ENCODE assay signal across 9 cellular contexts in the genomic region with DNA sequence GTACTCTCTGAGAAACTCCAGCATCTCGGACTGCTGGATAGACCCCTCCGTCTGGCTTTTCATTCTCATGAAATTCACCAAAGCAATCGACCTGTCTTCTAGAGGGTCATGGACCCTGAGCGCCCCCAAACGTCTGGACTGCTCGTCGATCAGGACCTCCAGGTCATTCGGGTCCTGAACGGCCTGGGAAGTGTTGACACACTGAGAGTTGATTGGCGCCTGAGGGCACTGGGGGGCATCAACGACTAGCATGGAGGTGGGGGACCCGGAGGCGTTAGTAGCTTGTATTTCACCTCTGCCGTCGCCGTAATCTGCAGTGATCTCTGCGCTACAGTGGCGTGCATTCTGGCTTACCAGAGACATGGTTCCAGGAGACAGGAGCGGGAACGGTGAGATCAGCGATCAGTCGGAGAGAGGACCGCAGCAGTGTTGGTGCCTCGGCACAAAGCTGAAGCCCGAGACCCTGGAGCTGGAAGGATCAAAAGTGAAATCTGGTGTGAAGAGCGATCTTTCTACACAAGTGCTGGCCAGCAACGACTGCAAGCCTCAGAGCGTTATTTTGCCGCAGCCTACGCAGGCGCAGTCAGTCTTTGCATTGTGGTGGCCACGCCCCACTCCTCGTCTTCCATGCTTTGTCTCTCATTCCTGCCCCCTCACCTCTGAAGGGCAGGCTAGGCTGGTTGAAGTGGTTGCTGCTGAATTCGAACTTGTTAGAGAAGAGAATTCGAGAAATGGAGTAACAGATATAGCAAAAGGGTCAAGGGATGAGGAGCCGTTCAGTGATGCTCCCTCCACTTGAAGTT. TPM values are rescaled to one million over a fixed set of nuclear protein-coding genes. Genes with fewer than 3 reads are reported as not detected.
A peak's percentile ranks its signal among the peaks of the same experiment; 100 is the strongest.
DNase-seq lines count a peak whose midpoint lies in the region; ATAC-seq and TF ChIP-seq lines count a peak whose summit lies in the region.
"Had no signal": no experiment of that assay in that cellular context is flagged by ENCODE, and none has a peak within 500 bp of the region (broad histone marks: within the 10 kb centered on the region; RNA-seq: fewer than 3 reads in every experiment).

A gene with protein sequence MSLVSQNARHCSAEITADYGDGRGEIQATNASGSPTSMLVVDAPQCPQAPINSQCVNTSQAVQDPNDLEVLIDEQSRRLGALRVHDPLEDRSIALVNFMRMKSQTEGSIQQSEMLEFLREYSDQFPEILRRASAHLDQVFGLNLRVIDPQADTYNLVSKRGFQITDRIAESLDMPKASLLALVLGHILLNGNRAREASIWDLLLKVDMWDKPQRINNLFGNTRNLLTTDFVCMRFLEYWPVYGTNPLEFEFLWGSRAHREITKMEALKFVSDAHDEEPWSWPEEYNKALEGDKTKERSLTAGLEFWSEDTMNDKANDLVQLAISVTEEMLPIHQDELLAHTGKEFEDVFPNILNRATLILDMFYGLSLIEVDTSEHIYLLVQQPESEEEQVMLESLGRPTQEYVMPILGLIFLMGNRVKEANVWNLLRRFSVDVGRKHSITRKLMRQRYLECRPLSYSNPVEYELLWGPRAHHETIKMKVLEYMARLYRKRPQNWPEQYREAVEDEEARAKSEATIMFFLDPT (minus strand): TSS at position 566 of the 803 bp plus-strand sequence. CDS start 203 bp downstream, at position 363.

- peak within 1 kb of the TSS; percentile 32 for H3K4me3 ChIP-seq in CD4-positive, CD25-positive, alpha-beta regulatory T cell (ENCODE audit: low read depth, low read length)
- H3K4me3 ChIP-seq in parathyroid adenoma (ENCODE audit: low read depth, low read length): no peak within 1 kb of the TSS

- no peak for ATAC-seq in CD4-positive, CD25-positive, alpha-beta regulatory T cell (ENCODE audit: low read depth in 2 of 2)
- ATAC-seq in GM21723 (IDR thresholded peaks at IDR 0.05; ENCODE audit: unreplicated experiment): no peak
- ATAC-seq in GM21367 (IDR thresholded peaks at IDR 0.05; ENCODE audit: unreplicated experiment): no peak

- no peaks in the 10 kb centered on the region for H3K79me2 ChIP-seq in parathyroid adenoma

- H3K4me2 ChIP-seq in parathyroid adenoma (ENCODE audit: low read length): no peak within 1 kb of the TSS

- H3K36me3 ChIP-seq in CD4-positive, CD25-positive, alpha-beta regulatory T cell (ENCODE audit: control insufficient read depth, insufficient read depth, low read length): no peaks in the 10 kb centered on the region
- H3K36me3 ChIP-seq in parathyroid adenoma (ENCODE audit: control insufficient read depth, insufficient read depth, low read length): no peaks in the 10 kb centered on the region

- H3K9me3 Mint-ChIP-seq in CD4-positive, CD25-positive, alpha-beta regulatory T cell: peaks cover 0 to 1% (median 0%) of the 10 kb centered on the region in 7 donors
- H3K9me3 Mint-ChIP-seq in T-helper 1 cell treated with Interleukin-12 subunit alpha and Interleukin-12 subunit beta and Interleukin-4 antibody, amounts not matched to agents 30 μg/mL and 1 μg/mL, for 36 hours: no peaks in the 10 kb centered on the region
- no peaks in the 10 kb centered on the region for H3K9me3 Mint-ChIP-seq in dendritic cell treated with granulocyte-macrophage colony-stimulating factor and Interleukin-4, amounts not matched to agents 40 ng/mL and 50 ng/mL, for 4 days

- H3K9me3 ChIP-seq in CD4-positive, CD25-positive, alpha-beta regulatory T cell (ENCODE audit: control insufficient read depth in 2 of 2, low read length in 2 of 2): no peaks in the 10 kb centered on the region
- no peaks in the 10 kb centered on the region for H3K9me3 ChIP-seq in parathyroid adenoma (ENCODE audit: control insufficient read depth, low read length)

- H2AFZ ChIP-seq in parathyroid adenoma: peak within 1 kb of the TSS; percentile 73

- H3K27ac ChIP-seq in CD4-positive, CD25-positive, alpha-beta regulatory T cell (ENCODE audit: insufficient read depth, low read length, poor library complexity, severe bottlenecking): no peak within 1 kb of the TSS
- peak within 1 kb of the TSS; percentile 7 for H3K27ac ChIP-seq in parathyroid adenoma

- TF ChIP-seq CTCF in parathyroid adenoma (IDR thresholded peaks at IDR 0.05): no peak
- no peak for TF ChIP-seq CTCF in GM20000 (IDR thresholded peaks at IDR 0.05; ENCODE audit: extremely low read depth, missing control alignments)

- H3K27me3 ChIP-seq in CD4-positive, CD25-positive, alpha-beta regulatory T cell (ENCODE audit: control insufficient read depth, insufficient read depth, low read length): no peaks in the 10 kb centered on the region
- H3K27me3 ChIP-seq in parathyroid adenoma (ENCODE audit: control insufficient read depth, insufficient read depth, low read length): no peaks in the 10 kb centered on the region

- H3K4me1 Mint-ChIP-seq in CD4-positive, CD25-positive, alpha-beta regulatory T cell: peaks cover 0 to 3% (median under 1%) of the 10 kb centered on the region in 4 donors
- H3K4me1 Mint-ChIP-seq in T-helper 1 cell treated with Interleukin-12 subunit alpha and Interleukin-12 subunit beta and Interleukin-4 antibody, amounts not matched to agents 30 μg/mL and 1 μg/mL, for 36 hours (ENCODE audit: low read depth): peaks cover 4% of the 10 kb centered on the region
- peaks cover 6% of the 10 kb centered on the region for H3K4me1 Mint-ChIP-seq in dendritic cell treated with granulocyte-macrophage colony-stimulating factor and Interleukin-4, amounts not matched to agents 40 ng/mL and 50 ng/mL, for 4 days (ENCODE audit: low read depth)

- no peak within 1 kb of the TSS for H3K9ac ChIP-seq in parathyroid adenoma

- H3K4me1 ChIP-seq in CD4-positive, CD25-positive, alpha-beta regulatory T cell (ENCODE audit: control insufficient read depth, insufficient read depth, low read length, poor library complexity, severe bottlenecking): no peaks in the 10 kb centered on the region
- H3K4me1 ChIP-seq in parathyroid adenoma: no peaks in the 10 kb centered on the region

- peak within 1 kb of the TSS in 2 of 3 donors; percentile 10 to 86 for H3K27ac Mint-ChIP-seq in CD4-positive, CD25-positive, alpha-beta regulatory T cell
- no peak within 1 kb of the TSS for H3K27ac Mint-ChIP-seq in T-helper 1 cell treated with Interleukin-12 subunit alpha and Interleukin-12 subunit beta and Interleukin-4 antibody, amounts not matched to agents 30 μg/mL and 1 μg/mL, for 36 hours
- H3K27ac Mint-ChIP-seq in dendritic cell treated with granulocyte-macrophage colony-stimulating factor and Interleukin-4, amounts not matched to agents 40 ng/mL and 50 ng/mL, for 4 days: no peak within 1 kb of the TSS

- H3K36me3 Mint-ChIP-seq in CD4-positive, CD25-positive, alpha-beta regulatory T cell: no peaks in the 10 kb centered on the region
- H3K36me3 Mint-ChIP-seq in T-helper 1 cell treated with Interleukin-12 subunit alpha and Interleukin-12 subunit beta and Interleukin-4 antibody, amounts not matched to agents 30 μg/mL and 1 μg/mL, for 36 hours (ENCODE audit: low read depth): no peaks in the 10 kb centered on the region
- no peaks in the 10 kb centered on the region for H3K36me3 Mint-ChIP-seq in dendritic cell treated with granulocyte-macrophage colony-stimulating factor and Interleukin-4, amounts not matched to agents 40 ng/mL and 50 ng/mL, for 4 days (ENCODE audit: low read depth)

- peak within 1 kb of the TSS in 2 of 4 donors; percentile 66 to 72 for H3K4me3 Mint-ChIP-seq in CD4-positive, CD25-positive, alpha-beta regulatory T cell
- peak within 1 kb of the TSS; percentile 70 for H3K4me3 Mint-ChIP-seq in T-helper 1 cell treated with Interleukin-12 subunit alpha and Interleukin-12 subunit beta and Interleukin-4 antibody, amounts not matched to agents 30 μg/mL and 1 μg/mL, for 36 hours
- peak within 1 kb of the TSS; percentile 52 for H3K4me3 Mint-ChIP-seq in dendritic cell treated with granulocyte-macrophage colony-stimulating factor and Interleukin-4, amounts not matched to agents 40 ng/mL and 50 ng/mL, for 4 days

- intact Hi-C loops in dendritic cell treated with granulocyte-macrophage colony-stimulating factor and Interleukin-4, amounts not matched to agents 40 ng/mL and 50 ng/mL, for 4 days (cut with micrococcal nuclease): no loop called here

- DNase-seq in CD4-positive, CD25-positive, alpha-beta regulatory T cell: peak in 1 of 3 donors; percentile 1
- DNase-seq in COLO668 (lab: John Stamatoyannopoulos, UW; ENCODE audit: unreplicated experiment) (no peak), GM20000 (ENCODE audit: low spot score) (no peak)

- H3K27me3 Mint-ChIP-seq in CD4-positive, CD25-positive, alpha-beta regulatory T cell: no peaks in the 10 kb centered on the region
- H3K27me3 Mint-ChIP-seq in T-helper 1 cell treated with Interleukin-12 subunit alpha and Interleukin-12 subunit beta and Interleukin-4 antibody, amounts not matched to agents 30 μg/mL and 1 μg/mL, for 36 hours (ENCODE audit: low read depth): no peaks in the 10 kb centered on the region
- peaks cover 7% of the 10 kb centered on the region for H3K27me3 Mint-ChIP-seq in dendritic cell treated with granulocyte-macrophage colony-stimulating factor and Interleukin-4, amounts not matched to agents 40 ng/mL and 50 ng/mL, for 4 days

RNA-seq across cellular contexts. Expression of the gene that starts here (rescaled TPM):
- not detected for total RNA-seq in CD4-positive, CD25-positive, alpha-beta regulatory T cell
- polyA plus RNA-seq in CD4-positive, CD25-positive, alpha-beta regulatory T cell: not detected
- total RNA-seq: M059J had no signal

Comparison
In these comparisons a context has a peak if more than half of its experiments do, and no peak if none do; other contexts are left out.
1. H3K27ac Mint-ChIP-seq: peak in CD4-positive, CD25-positive, alpha-beta regulatory T cell (2 of 3); none in T-helper 1 cell treated with Interleukin-12 subunit alpha and Interleukin-12 subunit beta and Interleukin-4 antibody, amounts not matched to agents 30 μg/mL and 1 μg/mL, for 36 hours (single experiment) and dendritic cell treated with granulocyte-macrophage colony-stimulating factor and Interleukin-4, amounts not matched to agents 40 ng/mL and 50 ng/mL, for 4 days (single experiment).